ENCODE assay signal across 1 cellular context in genomic region chr3:150132101-150132749, GRCh38.
TF ChIP-seq lines count a peak whose summit lies in the region.

No MANE protein-coding gene starts in this region.

TF ChIP-seq in HepG2, 621 proteins besides CTCF, POLR2A, EP300 and RAD21 (continued from another document):
- no peak for TF ChIP-seq PATZ1 (CRISPR knock-in tag; IDR thresholded peaks at IDR 0.05)
- TF ChIP-seq NBN (conservative IDR thresholded peaks at IDR 0.05), result no peak
- no peak for TF ChIP-seq ZNF510 (CRISPR knock-in tag; IDR thresholded peaks at IDR 0.05; ENCODE audit: low read depth)
- TF ChIP-seq HNRNPK (IDR thresholded peaks at IDR 0.05; ENCODE audit: low read depth, low read length, poor library complexity, severe bottlenecking), result no peak
- no peak for TF ChIP-seq ZBTB49 (CRISPR knock-in tag; IDR thresholded peaks at IDR 0.05; ENCODE audit: borderline replicate concordance)
- no peak for TF ChIP-seq HCFC1 (IDR thresholded peaks at IDR 0.05; ENCODE audit: low read depth, low read length)
- TF ChIP-seq REPIN1 (CRISPR knock-in tag; IDR thresholded peaks at IDR 0.05; ENCODE audit: borderline replicate concordance, low read depth), result no peak
- no peak for TF ChIP-seq KDM2A (CRISPR knock-in tag; IDR thresholded peaks at IDR 0.05; ENCODE audit: borderline replicate concordance, low read depth)
- no peak for TF ChIP-seq SAP130 (CRISPR knock-in tag; IDR thresholded peaks at IDR 0.05; ENCODE audit: low read depth)
- no peak for TF ChIP-seq MAX (IDR thresholded peaks at IDR 0.05)
